Comparison of ENCODE assay signal across 1 cellular context in the genomic region with DNA sequence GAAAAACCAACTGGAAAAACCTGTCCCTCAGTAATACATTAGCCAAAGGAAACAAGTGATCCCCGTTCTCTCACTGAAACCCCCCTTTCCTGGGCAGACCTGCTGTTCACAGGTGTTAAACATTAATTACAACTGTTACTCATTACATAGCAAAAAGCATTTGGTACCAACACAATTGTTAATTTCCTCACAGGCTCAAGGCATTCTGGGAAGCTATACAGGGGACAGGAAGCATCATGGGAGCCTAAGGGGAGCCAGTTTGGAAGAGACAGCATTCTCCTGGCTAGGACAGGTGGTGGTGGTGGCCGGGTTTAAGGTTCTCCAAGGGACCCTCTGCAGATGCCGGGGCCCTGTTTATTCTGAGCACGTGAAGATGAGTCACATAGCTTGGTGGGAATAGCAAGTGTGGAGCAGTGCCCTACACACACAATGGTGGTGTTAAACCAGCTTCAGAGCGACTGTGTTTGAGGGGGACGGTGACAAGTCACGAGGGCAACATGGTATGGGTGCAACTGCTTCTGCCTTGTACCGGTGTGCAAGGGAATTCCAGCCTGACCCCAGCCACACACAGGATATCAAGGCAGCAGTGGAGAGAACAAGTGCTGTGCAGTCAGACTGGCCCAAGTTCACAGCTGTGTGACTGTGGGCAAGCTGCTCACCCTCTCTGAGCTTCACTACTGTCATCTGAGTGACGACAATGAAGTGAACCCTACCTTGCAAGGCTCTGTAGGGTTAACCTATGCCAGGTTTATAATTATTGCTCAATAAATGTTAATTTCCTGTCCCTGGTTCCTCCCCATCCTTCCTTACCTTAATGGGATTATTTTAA.
A peak's percentile ranks its signal among the peaks of the same experiment; 100 is the strongest.
TF ChIP-seq lines count a peak whose summit lies in the region.

No MANE protein-coding gene starts in this region.

TF ChIP-seq in HCT116, 20 proteins besides CTCF, POLR2A, EP300 and RAD21:
- TF ChIP-seq, protein P1, sequence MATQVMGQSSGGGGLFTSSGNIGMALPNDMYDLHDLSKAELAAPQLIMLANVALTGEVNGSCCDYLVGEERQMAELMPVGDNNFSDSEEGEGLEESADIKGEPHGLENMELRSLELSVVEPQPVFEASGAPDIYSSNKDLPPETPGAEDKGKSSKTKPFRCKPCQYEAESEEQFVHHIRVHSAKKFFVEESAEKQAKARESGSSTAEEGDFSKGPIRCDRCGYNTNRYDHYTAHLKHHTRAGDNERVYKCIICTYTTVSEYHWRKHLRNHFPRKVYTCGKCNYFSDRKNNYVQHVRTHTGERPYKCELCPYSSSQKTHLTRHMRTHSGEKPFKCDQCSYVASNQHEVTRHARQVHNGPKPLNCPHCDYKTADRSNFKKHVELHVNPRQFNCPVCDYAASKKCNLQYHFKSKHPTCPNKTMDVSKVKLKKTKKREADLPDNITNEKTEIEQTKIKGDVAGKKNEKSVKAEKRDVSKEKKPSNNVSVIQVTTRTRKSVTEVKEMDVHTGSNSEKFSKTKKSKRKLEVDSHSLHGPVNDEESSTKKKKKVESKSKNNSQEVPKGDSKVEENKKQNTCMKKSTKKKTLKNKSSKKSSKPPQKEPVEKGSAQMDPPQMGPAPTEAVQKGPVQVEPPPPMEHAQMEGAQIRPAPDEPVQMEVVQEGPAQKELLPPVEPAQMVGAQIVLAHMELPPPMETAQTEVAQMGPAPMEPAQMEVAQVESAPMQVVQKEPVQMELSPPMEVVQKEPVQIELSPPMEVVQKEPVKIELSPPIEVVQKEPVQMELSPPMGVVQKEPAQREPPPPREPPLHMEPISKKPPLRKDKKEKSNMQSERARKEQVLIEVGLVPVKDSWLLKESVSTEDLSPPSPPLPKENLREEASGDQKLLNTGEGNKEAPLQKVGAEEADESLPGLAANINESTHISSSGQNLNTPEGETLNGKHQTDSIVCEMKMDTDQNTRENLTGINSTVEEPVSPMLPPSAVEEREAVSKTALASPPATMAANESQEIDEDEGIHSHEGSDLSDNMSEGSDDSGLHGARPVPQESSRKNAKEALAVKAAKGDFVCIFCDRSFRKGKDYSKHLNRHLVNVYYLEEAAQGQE (IDR thresholded peaks at IDR 0.05; ENCODE audit: low read depth): no peak
- no peak for TF ChIP-seq ELF1 (IDR thresholded peaks at IDR 0.05; ENCODE audit: borderline replicate concordance, low read depth)
- TF ChIP-seq CEBPB (IDR thresholded peaks at IDR 0.05; ENCODE audit: low read depth): 0 out of 2 replicates have a peak, but pooled peaks have one; percentile 37
- TF ChIP-seq FOSL1 (IDR thresholded peaks at IDR 0.05; ENCODE audit: low read depth): no peak
- no peak for TF ChIP-seq EZH2 (IDR thresholded peaks at IDR 0.05)
- no peak for TF ChIP-seq EZH2phosphoT487 (IDR thresholded peaks at IDR 0.05; ENCODE audit: borderline replicate concordance)
- TF ChIP-seq CBX3 (IDR thresholded peaks at IDR 0.05; ENCODE audit: low read depth): no peak
- TF ChIP-seq, protein P2, sequence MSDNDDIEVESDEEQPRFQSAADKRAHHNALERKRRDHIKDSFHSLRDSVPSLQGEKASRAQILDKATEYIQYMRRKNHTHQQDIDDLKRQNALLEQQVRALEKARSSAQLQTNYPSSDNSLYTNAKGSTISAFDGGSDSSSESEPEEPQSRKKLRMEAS (IDR thresholded peaks at IDR 0.05): 0 out of 2 replicates have a peak, but pooled peaks have one; percentile 6
